ENCODE assay signal across 1 cellular context in genomic region chr10:61302124-61302523, GRCh38.
TF ChIP-seq lines count a peak whose summit lies in the region.

No MANE protein-coding gene starts in this region.

TF ChIP-seq in IMR-90, 13 proteins besides CTCF, POLR2A, EP300 and RAD21 (continued from another document):
- TF ChIP-seq ELK1 (IDR thresholded peaks at IDR 0.05; ENCODE audit: borderline replicate concordance, low read depth, low read length) (no peak), CHD1 (IDR thresholded peaks at IDR 0.05; ENCODE audit: low read depth, low read length) (no peak), NFE2L2 (IDR thresholded peaks at IDR 0.05; ENCODE audit: low read depth, low read length) (no peak), FOS (IDR thresholded peaks at IDR 0.05; ENCODE audit: low read depth, low read length) (no peak)
